37 cellular contexts compared by ENCODE assay signal in genomic region chr13:110807546-110807945, GRCh38.
"Had no signal": no experiment of that assay in that cellular context is flagged by ENCODE, and none has a peak within 500 bp of the region (broad histone marks: within the 10 kb centered on the region; RNA-seq: fewer than 3 reads in every experiment).

No MANE protein-coding gene starts in this region.

- H3K4me1 Mint-ChIP-seq: central memory CD8-positive, alpha-beta T cell had no signal

- DNase-seq: activated CD4-positive, alpha-beta memory T cell treated with anti-CD3 and anti-CD28 coated beads, Interleukin-2, amount 10 ng/mL, durations not matched to agents 7 days and 5 days; activated CD4-positive, alpha-beta T cell treated with anti-CD3 and anti-CD28 coated beads for 1 hour; activated CD4-positive, alpha-beta T cell treated with anti-CD3 and anti-CD28 coated beads for 36 hours; activated CD4-positive, alpha-beta T cell treated with anti-CD3 and anti-CD28 coated beads for 48 hours; activated CD4-positive, alpha-beta T cell treated with anti-CD3 and anti-CD28 coated beads, Interleukin-2, amount 10 ng/mL, durations not matched to agents 7 days and 5 days; activated CD4-positive, alpha-beta T cell treated with anti-CD3 and anti-CD28 coated beads, Interleukin-2, amount 50 U/mL, for 48 hours; activated CD4-positive, CD25-positive, alpha-beta regulatory T cell; activated CD8-positive, alpha-beta memory T cell treated with anti-CD3 and anti-CD28 coated beads for 24 hours; activated CD8-positive, alpha-beta memory T cell treated with anti-CD3 and anti-CD28 coated beads, Interleukin-2, amount 10 ng/mL, durations not matched to agents 7 days and 5 days; activated CD8-positive, alpha-beta memory T cell treated with anti-CD3 and anti-CD28 coated beads, Interleukin-2, amount 50 U/mL, for 48 hours; activated CD8-positive, alpha-beta T cell treated with anti-CD3 and anti-CD28 coated beads, Interleukin-2, amount 10 ng/mL, durations not matched to agents 7 days and 5 days; activated effector memory CD4-positive, alpha-beta T cell treated with Interleukin-2 at 50 U/mL for 16 hours; activated gamma-delta T cell; activated naive CD4-positive, alpha-beta T cell treated with anti-CD3 and anti-CD28 coated beads, Interleukin-2, amount 10 ng/mL, durations not matched to agents 7 days and 5 days; activated naive CD4-positive, alpha-beta T cell treated with Interleukin-2 at 50 U/mL for 16 hours; activated naive CD8-positive, alpha-beta T cell treated with anti-CD3 and anti-CD28 coated beads, Interleukin-2, amount 10 ng/mL, durations not matched to agents 7 days and 5 days; activated naive CD8-positive, alpha-beta T cell treated with anti-CD3 and anti-CD28 coated beads, Interleukin-2, amount 50 U/mL, for 24 hours; activated T-cell treated with anti-CD3 and anti-CD28 coated beads, Interleukin-2, amount 50 U/mL, for 24 hours; activated T-cell treated with anti-CD3 and anti-CD28 coated beads, Interleukin-2, amount 50 U/mL, for 48 hours; amygdala; anterior cingulate cortex; caudate nucleus; T-helper 1 cell; T-helper 2 cell; T-helper 9 cell; WERI-Rb-1 had no signal

- H3K4me3 ChIP-seq: ascending aorta, cardiac muscle cell had no signal

- H3K9me3 ChIP-seq: ascending aorta had no signal

- H3K36me3 ChIP-seq: ascending aorta, cardiac muscle cell, WERI-Rb-1 had no signal

- H3K27me3 ChIP-seq: ascending aorta had no signal

- H3K9me3 Mint-ChIP-seq: activated CD4-positive, alpha-beta memory T cell treated with anti-CD3 and anti-CD28 coated beads, Interleukin-2, amount 10 ng/mL, durations not matched to agents 7 days and 5 days; activated CD4-positive, alpha-beta T cell treated with anti-CD3 and anti-CD28 coated beads, Interleukin-2, amount 10 ng/mL, durations not matched to agents 7 days and 5 days; activated naive CD4-positive, alpha-beta T cell treated with anti-CD3 and anti-CD28 coated beads, Interleukin-2, amount 10 ng/mL, durations not matched to agents 7 days and 5 days; activated naive CD4-positive, alpha-beta T cell treated with anti-CD3 and anti-CD28 coated beads, Interleukin-2, amount 50 U/mL, for 24 hours; activated naive CD8-positive, alpha-beta T cell treated with anti-CD3 and anti-CD28 coated beads, Interleukin-2, amount 10 ng/mL, durations not matched to agents 7 days and 5 days; activated naive CD8-positive, alpha-beta T cell treated with anti-CD3 and anti-CD28 coated beads, Interleukin-2, amount 50 U/mL, for 24 hours; activated T-cell treated with anti-CD3 and anti-CD28 coated beads, Interleukin-2, amount 50 U/mL, for 24 hours; activated T-helper 2 cell treated with anti-CD3 and anti-CD28 coated beads, Interferon-gamma antibody, Interleukin-2, Interleukin-4, amounts not matched to agents 10 μg/mL and 5 μg/mL and 100 μg/mL, durations not matched to agents 14 hours and 24 hours and 36 hours; central memory CD8-positive, alpha-beta T cell; T-helper 1 cell treated with Interleukin-12 subunit alpha and Interleukin-12 subunit beta and Interleukin-4 antibody, amounts not matched to agents 30 μg/mL and 1 μg/mL, for 36 hours; T-helper 2 cell treated with Interferon-gamma antibody and Interleukin-4, amounts not matched to agents 5 μg/mL and 100 μg/mL, for 36 hours; WTC11 had no signal

- H3K27ac Mint-ChIP-seq: activated CD4-positive, alpha-beta memory T cell treated with anti-CD3 and anti-CD28 coated beads, Interleukin-2, amount 10 ng/mL, durations not matched to agents 7 days and 5 days; activated CD4-positive, alpha-beta T cell treated with anti-CD3 and anti-CD28 coated beads for 36 hours; activated CD4-positive, alpha-beta T cell treated with anti-CD3 and anti-CD28 coated beads, Interleukin-2, amount 10 ng/mL, durations not matched to agents 7 days and 5 days; activated CD8-positive, alpha-beta memory T cell treated with anti-CD3 and anti-CD28 coated beads, Interleukin-2, amount 10 ng/mL, durations not matched to agents 7 days and 5 days; activated CD8-positive, alpha-beta T cell treated with anti-CD3 and anti-CD28 coated beads, Interleukin-2, amount 10 ng/mL, durations not matched to agents 7 days and 5 days; activated naive CD4-positive, alpha-beta T cell treated with anti-CD3 and anti-CD28 coated beads, Interleukin-2, amount 10 ng/mL, durations not matched to agents 7 days and 5 days; activated naive CD4-positive, alpha-beta T cell treated with anti-CD3 and anti-CD28 coated beads, Interleukin-2, amount 50 U/mL, for 24 hours; activated naive CD8-positive, alpha-beta T cell; activated naive CD8-positive, alpha-beta T cell treated with anti-CD3 and anti-CD28 coated beads, Interleukin-2, amount 10 ng/mL, durations not matched to agents 7 days and 5 days; activated naive CD8-positive, alpha-beta T cell treated with anti-CD3 and anti-CD28 coated beads, Interleukin-2, amount 50 U/mL, for 24 hours; activated T-cell treated with anti-CD3 and anti-CD28 coated beads, Interleukin-2, amount 50 U/mL, for 24 hours; activated T-helper 2 cell treated with anti-CD3 and anti-CD28 coated beads, Interferon-gamma antibody, Interleukin-2, Interleukin-4, amounts not matched to agents 10 μg/mL and 5 μg/mL and 100 μg/mL, durations not matched to agents 14 hours and 24 hours and 36 hours; brain; T-helper 1 cell treated with Interleukin-12 subunit alpha and Interleukin-12 subunit beta and Interleukin-4 antibody, amounts not matched to agents 30 μg/mL and 1 μg/mL, for 36 hours; T-helper 2 cell treated with Interferon-gamma antibody and Interleukin-4, amounts not matched to agents 5 μg/mL and 100 μg/mL, for 36 hours; WTC11 had no signal

- H3K27ac ChIP-seq: ascending aorta, cardiac muscle cell, WERI-Rb-1 had no signal

- ATAC-seq: activated CD4-positive, alpha-beta T cell treated with anti-CD3 and anti-CD28 coated beads for 36 hours; activated CD4-positive, CD25-positive, alpha-beta regulatory T cell treated with anti-CD3 and anti-CD28 coated beads, Interleukin-2, amount 50 U/mL, for 24 hours; activated CD8-positive, alpha-beta memory T cell treated with anti-CD3 and anti-CD28 coated beads, Interleukin-2, amount 10 ng/mL, durations not matched to agents 7 days and 5 days; activated CD8-positive, alpha-beta T cell treated with anti-CD3 and anti-CD28 coated beads, Interleukin-2, amount 10 ng/mL, durations not matched to agents 7 days and 5 days; activated naive CD8-positive, alpha-beta T cell treated with anti-CD3 and anti-CD28 coated beads, Interleukin-2, amount 50 U/mL, for 24 hours; WTC11 had no signal

- H3K4me3 Mint-ChIP-seq: activated CD4-positive, alpha-beta memory T cell treated with anti-CD3 and anti-CD28 coated beads, Interleukin-2, amount 10 ng/mL, durations not matched to agents 7 days and 5 days; activated CD4-positive, alpha-beta T cell treated with anti-CD3 and anti-CD28 coated beads for 36 hours; activated CD4-positive, alpha-beta T cell treated with anti-CD3 and anti-CD28 coated beads, Interleukin-2, amount 10 ng/mL, durations not matched to agents 7 days and 5 days; activated CD8-positive, alpha-beta memory T cell treated with anti-CD3 and anti-CD28 coated beads, Interleukin-2, amount 10 ng/mL, durations not matched to agents 7 days and 5 days; activated CD8-positive, alpha-beta T cell treated with anti-CD3 and anti-CD28 coated beads, Interleukin-2, amount 10 ng/mL, durations not matched to agents 7 days and 5 days; activated naive CD4-positive, alpha-beta T cell treated with anti-CD3 and anti-CD28 coated beads, Interleukin-2, amount 10 ng/mL, durations not matched to agents 7 days and 5 days; activated naive CD4-positive, alpha-beta T cell treated with anti-CD3 and anti-CD28 coated beads, Interleukin-2, amount 50 U/mL, for 24 hours; activated naive CD8-positive, alpha-beta T cell; activated naive CD8-positive, alpha-beta T cell treated with anti-CD3 and anti-CD28 coated beads, Interleukin-2, amount 10 ng/mL, durations not matched to agents 7 days and 5 days; activated naive CD8-positive, alpha-beta T cell treated with anti-CD3 and anti-CD28 coated beads, Interleukin-2, amount 50 U/mL, for 24 hours; activated T-cell treated with anti-CD3 and anti-CD28 coated beads, Interleukin-2, amount 50 U/mL, for 24 hours; brain; central memory CD8-positive, alpha-beta T cell; T-helper 1 cell treated with Interleukin-12 subunit alpha and Interleukin-12 subunit beta and Interleukin-4 antibody, amounts not matched to agents 30 μg/mL and 1 μg/mL, for 36 hours; T-helper 2 cell treated with Interferon-gamma antibody and Interleukin-4, amounts not matched to agents 5 μg/mL and 100 μg/mL, for 36 hours; WTC11 had no signal

- H3K36me3 Mint-ChIP-seq: activated CD8-positive, alpha-beta memory T cell treated with anti-CD3 and anti-CD28 coated beads, Interleukin-2, amount 10 ng/mL, durations not matched to agents 7 days and 5 days; activated naive CD4-positive, alpha-beta T cell treated with anti-CD3 and anti-CD28 coated beads, Interleukin-2, amount 10 ng/mL, durations not matched to agents 7 days and 5 days; activated naive CD4-positive, alpha-beta T cell treated with anti-CD3 and anti-CD28 coated beads, Interleukin-2, amount 50 U/mL, for 24 hours; activated naive CD8-positive, alpha-beta T cell; activated naive CD8-positive, alpha-beta T cell treated with anti-CD3 and anti-CD28 coated beads, Interleukin-2, amount 10 ng/mL, durations not matched to agents 7 days and 5 days; brain; WTC11 had no signal
